Comparison of ENCODE assay signal across 1 cellular context in the genomic region with DNA sequence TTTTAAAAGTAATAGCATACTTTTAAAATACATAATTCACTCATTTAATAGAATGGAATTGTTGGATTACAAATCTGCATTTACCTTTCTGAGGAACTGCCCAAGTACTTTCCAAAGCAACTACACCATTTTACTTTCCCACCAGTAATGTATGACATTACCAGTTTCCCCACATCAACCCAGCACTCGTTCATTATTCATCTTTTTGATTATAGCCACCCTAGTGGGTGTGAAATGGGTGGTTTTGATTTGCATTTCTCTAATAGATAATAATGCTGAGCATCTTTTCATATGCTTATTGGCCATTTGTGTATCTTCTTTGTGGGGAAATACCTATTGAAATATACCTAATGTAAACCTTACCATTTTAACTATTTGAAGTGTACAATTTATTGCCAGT.
TF ChIP-seq lines count a peak whose summit lies in the region.

No MANE protein-coding gene starts in this region.

TF ChIP-seq in GM23338, 12 proteins besides CTCF, POLR2A, EP300 and RAD21 (continued from another document):
- TF ChIP-seq, protein P1, sequence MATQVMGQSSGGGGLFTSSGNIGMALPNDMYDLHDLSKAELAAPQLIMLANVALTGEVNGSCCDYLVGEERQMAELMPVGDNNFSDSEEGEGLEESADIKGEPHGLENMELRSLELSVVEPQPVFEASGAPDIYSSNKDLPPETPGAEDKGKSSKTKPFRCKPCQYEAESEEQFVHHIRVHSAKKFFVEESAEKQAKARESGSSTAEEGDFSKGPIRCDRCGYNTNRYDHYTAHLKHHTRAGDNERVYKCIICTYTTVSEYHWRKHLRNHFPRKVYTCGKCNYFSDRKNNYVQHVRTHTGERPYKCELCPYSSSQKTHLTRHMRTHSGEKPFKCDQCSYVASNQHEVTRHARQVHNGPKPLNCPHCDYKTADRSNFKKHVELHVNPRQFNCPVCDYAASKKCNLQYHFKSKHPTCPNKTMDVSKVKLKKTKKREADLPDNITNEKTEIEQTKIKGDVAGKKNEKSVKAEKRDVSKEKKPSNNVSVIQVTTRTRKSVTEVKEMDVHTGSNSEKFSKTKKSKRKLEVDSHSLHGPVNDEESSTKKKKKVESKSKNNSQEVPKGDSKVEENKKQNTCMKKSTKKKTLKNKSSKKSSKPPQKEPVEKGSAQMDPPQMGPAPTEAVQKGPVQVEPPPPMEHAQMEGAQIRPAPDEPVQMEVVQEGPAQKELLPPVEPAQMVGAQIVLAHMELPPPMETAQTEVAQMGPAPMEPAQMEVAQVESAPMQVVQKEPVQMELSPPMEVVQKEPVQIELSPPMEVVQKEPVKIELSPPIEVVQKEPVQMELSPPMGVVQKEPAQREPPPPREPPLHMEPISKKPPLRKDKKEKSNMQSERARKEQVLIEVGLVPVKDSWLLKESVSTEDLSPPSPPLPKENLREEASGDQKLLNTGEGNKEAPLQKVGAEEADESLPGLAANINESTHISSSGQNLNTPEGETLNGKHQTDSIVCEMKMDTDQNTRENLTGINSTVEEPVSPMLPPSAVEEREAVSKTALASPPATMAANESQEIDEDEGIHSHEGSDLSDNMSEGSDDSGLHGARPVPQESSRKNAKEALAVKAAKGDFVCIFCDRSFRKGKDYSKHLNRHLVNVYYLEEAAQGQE (IDR thresholded peaks at IDR 0.05; ENCODE audit: unreplicated experiment), result no peak
- TF ChIP-seq ZNF331 (CRISPR knock-in tag; IDR thresholded peaks at IDR 0.05; ENCODE audit: low read depth) (no peak), STAT1 (IDR thresholded peaks at IDR 0.05; ENCODE audit: unreplicated experiment) (no peak), EZH2 (IDR thresholded peaks at IDR 0.05; ENCODE audit: low read depth, unreplicated experiment) (no peak), CREB1 (CRISPR knock-in tag; IDR thresholded peaks at IDR 0.05; ENCODE audit: low read depth) (no peak)
- TF ChIP-seq, protein P2, sequence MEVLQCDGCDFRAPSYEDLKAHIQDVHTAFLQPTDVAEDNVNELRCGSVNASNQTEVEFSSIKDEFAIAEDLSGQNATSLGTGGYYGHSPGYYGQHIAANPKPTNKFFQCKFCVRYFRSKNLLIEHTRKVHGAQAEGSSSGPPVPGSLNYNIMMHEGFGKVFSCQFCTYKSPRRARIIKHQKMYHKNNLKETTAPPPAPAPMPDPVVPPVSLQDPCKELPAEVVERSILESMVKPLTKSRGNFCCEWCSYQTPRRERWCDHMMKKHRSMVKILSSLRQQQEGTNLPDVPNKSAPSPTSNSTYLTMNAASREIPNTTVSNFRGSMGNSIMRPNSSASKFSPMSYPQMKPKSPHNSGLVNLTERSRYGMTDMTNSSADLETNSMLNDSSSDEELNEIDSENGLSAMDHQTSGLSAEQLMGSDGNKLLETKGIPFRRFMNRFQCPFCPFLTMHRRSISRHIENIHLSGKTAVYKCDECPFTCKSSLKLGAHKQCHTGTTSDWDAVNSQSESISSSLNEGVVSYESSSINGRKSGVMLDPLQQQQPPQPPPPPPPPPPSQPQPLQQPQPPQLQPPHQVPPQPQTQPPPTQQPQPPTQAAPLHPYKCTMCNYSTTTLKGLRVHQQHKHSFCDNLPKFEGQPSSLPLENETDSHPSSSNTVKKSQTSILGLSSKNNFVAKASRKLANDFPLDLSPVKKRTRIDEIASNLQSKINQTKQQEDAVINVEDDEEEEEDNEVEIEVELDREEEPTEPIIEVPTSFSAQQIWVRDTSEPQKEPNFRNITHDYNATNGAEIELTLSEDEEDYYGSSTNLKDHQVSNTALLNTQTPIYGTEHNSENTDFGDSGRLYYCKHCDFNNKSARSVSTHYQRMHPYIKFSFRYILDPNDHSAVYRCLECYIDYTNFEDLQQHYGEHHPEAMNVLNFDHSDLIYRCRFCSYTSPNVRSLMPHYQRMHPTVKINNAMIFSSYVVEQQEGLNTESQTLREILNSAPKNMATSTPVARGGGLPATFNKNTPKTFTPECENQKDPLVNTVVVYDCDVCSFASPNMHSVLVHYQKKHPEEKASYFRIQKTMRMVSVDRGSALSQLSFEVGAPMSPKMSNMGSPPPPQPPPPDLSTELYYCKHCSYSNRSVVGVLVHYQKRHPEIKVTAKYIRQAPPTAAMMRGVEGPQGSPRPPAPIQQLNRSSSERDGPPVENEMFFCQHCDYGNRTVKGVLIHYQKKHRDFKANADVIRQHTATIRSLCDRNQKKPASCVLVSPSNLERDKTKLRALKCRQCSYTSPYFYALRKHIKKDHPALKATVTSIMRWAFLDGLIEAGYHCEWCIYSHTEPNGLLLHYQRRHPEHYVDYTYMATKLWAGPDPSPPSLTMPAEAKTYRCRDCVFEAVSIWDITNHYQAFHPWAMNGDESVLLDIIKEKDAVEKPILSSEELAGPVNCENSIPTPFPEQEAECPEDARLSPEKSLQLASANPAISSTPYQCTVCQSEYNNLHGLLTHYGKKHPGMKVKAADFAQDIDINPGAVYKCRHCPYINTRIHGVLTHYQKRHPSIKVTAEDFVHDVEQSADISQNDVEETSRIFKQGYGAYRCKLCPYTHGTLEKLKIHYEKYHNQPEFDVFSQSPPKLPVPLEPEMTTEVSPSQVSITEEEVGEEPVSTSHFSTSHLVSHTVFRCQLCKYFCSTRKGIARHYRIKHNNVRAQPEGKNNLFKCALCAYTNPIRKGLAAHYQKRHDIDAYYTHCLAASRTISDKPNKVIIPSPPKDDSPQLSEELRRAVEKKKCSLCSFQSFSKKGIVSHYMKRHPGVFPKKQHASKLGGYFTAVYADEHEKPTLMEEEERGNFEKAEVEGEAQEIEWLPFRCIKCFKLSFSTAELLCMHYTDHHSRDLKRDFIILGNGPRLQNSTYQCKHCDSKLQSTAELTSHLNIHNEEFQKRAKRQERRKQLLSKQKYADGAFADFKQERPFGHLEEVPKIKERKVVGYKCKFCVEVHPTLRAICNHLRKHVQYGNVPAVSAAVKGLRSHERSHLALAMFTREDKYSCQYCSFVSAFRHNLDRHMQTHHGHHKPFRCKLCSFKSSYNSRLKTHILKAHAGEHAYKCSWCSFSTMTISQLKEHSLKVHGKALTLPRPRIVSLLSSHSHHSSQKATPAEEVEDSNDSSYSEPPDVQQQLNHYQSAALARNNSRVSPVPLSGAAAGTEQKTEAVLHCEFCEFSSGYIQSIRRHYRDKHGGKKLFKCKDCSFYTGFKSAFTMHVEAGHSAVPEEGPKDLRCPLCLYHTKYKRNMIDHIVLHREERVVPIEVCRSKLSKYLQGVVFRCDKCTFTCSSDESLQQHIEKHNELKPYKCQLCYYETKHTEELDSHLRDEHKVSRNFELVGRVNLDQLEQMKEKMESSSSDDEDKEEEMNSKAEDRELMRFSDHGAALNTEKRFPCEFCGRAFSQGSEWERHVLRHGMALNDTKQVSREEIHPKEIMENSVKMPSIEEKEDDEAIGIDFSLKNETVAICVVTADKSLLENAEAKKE (CRISPR knock-in tag; IDR thresholded peaks at IDR 0.05), result no peak
- TF ChIP-seq, protein P3, sequence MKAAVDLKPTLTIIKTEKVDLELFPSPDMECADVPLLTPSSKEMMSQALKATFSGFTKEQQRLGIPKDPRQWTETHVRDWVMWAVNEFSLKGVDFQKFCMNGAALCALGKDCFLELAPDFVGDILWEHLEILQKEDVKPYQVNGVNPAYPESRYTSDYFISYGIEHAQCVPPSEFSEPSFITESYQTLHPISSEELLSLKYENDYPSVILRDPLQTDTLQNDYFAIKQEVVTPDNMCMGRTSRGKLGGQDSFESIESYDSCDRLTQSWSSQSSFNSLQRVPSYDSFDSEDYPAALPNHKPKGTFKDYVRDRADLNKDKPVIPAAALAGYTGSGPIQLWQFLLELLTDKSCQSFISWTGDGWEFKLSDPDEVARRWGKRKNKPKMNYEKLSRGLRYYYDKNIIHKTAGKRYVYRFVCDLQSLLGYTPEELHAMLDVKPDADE (IDR thresholded peaks at IDR 0.05), result no peak
